In the genomic region with DNA sequence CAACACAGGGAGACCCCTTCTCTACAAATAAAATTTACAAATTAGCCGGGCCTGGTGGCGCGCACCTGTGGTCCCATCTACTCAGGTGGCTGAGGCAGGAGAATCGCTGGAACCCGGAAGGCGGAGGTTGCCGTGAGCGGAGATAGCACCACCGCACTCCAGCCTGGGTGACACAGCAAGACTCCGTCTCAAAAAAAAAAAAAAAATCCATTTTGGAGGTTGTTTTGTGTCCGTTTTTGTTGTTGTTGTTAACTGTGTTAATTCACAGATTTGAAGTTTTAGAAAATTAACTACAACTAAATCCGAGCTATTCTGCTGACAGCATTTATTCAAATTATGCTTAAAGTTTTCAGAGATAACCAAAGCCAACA, we compare ENCODE assay signal across 8 cellular contexts. TPM values are rescaled to one million over a fixed set of nuclear protein-coding genes. Genes with fewer than 3 reads are reported as not detected.
DNase-seq lines count a peak whose midpoint lies in the region; FAIRE-seq and TF ChIP-seq lines count a peak whose summit lies in the region.

No MANE protein-coding gene starts in this region.

- no peak for TF ChIP-seq EP300 in neural cell (conservative IDR thresholded peaks at IDR 0.05; ENCODE audit: poor library complexity, severe bottlenecking)

- H3K27me3 ChIP-seq in WERI-Rb-1 (ENCODE audit: insufficient read depth, low read depth, severe bottlenecking) (no peaks in the 10 kb centered on the region), endothelial cell of umbilical vein (ENCODE audit: control insufficient read depth in 2 of 2, insufficient read depth in 2 of 2, low read length in 2 of 2) (no peaks in the 10 kb centered on the region), neural cell (ENCODE audit: insufficient read depth, low read depth, low read length) (no peaks in the 10 kb centered on the region)

- peaks cover 14% of the 10 kb centered on the region for H3K36me3 ChIP-seq in WERI-Rb-1
- H3K36me3 ChIP-seq in endothelial cell of umbilical vein (ENCODE audit: control insufficient read depth in 2 of 2, extremely low read depth in 1 of 2, insufficient read depth in 2 of 2, low read length in 2 of 2): peaks cover 0 to 1% of the 10 kb centered on the region in 2 experiments
- no peaks in the 10 kb centered on the region for H3K36me3 ChIP-seq in neural cell (ENCODE audit: insufficient read depth, low read length)

- H3K36me3 Mint-ChIP-seq in HFFc6 (ENCODE audit: low read depth): peaks cover 15% of the 10 kb centered on the region

- H4K20me1 ChIP-seq in endothelial cell of umbilical vein (replicated peaks; ENCODE audit: control insufficient read depth, extremely low read depth, insufficient read depth, low read length) (no peaks in the 10 kb centered on the region), neural cell (ENCODE audit: insufficient read depth) (no peaks in the 10 kb centered on the region)

- H3K4me1 ChIP-seq in endothelial cell of umbilical vein (ENCODE audit: control insufficient read depth, extremely low read depth, insufficient read depth, low read length): peaks cover 9% of the 10 kb centered on the region

- no peaks in the 10 kb centered on the region for H3K9me1 ChIP-seq in endothelial cell of umbilical vein (replicated peaks; ENCODE audit: control insufficient read depth, extremely low read depth, insufficient read depth, low read length)

- no peaks in the 10 kb centered on the region for H3K9me3 ChIP-seq in WERI-Rb-1 (ENCODE audit: severe bottlenecking)
- H3K9me3 ChIP-seq in endothelial cell of umbilical vein (replicated peaks; ENCODE audit: control insufficient read depth, insufficient read depth, low read length): no peaks in the 10 kb centered on the region
- H3K9me3 ChIP-seq in neural cell (ENCODE audit: low read length): no peaks in the 10 kb centered on the region

- no peak for TF ChIP-seq RAD21 in neural cell (conservative IDR thresholded peaks at IDR 0.05)

- intact Hi-C loops in endothelial cell of umbilical vein (cut with micrococcal nuclease): loop anchor here (2.0 to 5.0 kb wide), 3 partner anchors 78 to 150 kb away; a partner anchor contains a TSS

- H3K4me2 ChIP-seq in endothelial cell of umbilical vein (ENCODE audit: insufficient read depth, low read length) (peak overlapping the region; percentile 93), neural cell (ENCODE audit: low read length) (peak overlapping the region; percentile 36)

- H3K27me3 Mint-ChIP-seq in HFFc6 (ENCODE audit: insufficient read depth): no peaks in the 10 kb centered on the region; the same call in 1 of the 2 replicates

- TF ChIP-seq CTCF in AG04449 (IDR thresholded peaks at IDR 0.05; ENCODE audit: insufficient read depth, low read length, missing control alignments) (no peak), HFFc6 (IDR thresholded peaks at IDR 0.05) (no peak), WERI-Rb-1 (IDR thresholded peaks at IDR 0.05; ENCODE audit: low read depth, low read length) (no peak), endothelial cell of umbilical vein (IDR thresholded peaks at IDR 0.05; ENCODE audit: extremely low read depth in 1 of 2, insufficient read depth in 1 of 2, low read depth in 1 of 2, low read length in 2 of 2) (no peak), neural cell (IDR thresholded peaks at IDR 0.05; ENCODE audit: poor library complexity, severe bottlenecking) (no peak)

- no peaks in the 10 kb centered on the region for H3K9me2 ChIP-seq in neural cell (ENCODE audit: insufficient read depth, low read length)

- peak overlapping the region; percentile 91 for H3K4me3 Mint-ChIP-seq in HFFc6

- POLR2A ChIA-PET in AG04449 (lab: Yijun Ruan, JAX) (interaction anchor here (0.9 to 1.4 kb wide), 3 partner anchors 9 to 79 kb away, joined by 3 to 4 read pairs (median 3); a partner anchor contains a TSS), endothelial cell of umbilical vein (lab: Charles Lee) (interaction anchor here (0.7 to 1.0 kb wide), 5 partner anchors 10 to 486 kb away, joined by 3 to 4 read pairs (median 3); a partner anchor contains a TSS)

- CTCF ChIA-PET in AG04449 (lab: Yijun Ruan, JAX) (interaction anchor here (0.7 to 0.8 kb wide), 2 partner anchors 131 to 150 kb away, joined by 3 to 4 read pairs; a partner anchor contains a TSS), endothelial cell of umbilical vein (lab: Charles Lee) (interaction anchor here (0.6 to 1.9 kb wide), 5 partner anchors 9 to 150 kb away, joined by 3 to 5 read pairs (median 3); a partner anchor contains a TSS)

- H2AFZ ChIP-seq in endothelial cell of umbilical vein (ENCODE audit: low read depth, low read length) (peak overlapping the region; percentile 96), neural cell (ENCODE audit: low read depth, low read length) (peak overlapping the region; percentile 62)

- H3F3A ChIP-seq in neural cell (ENCODE audit: insufficient read depth, low read length, poor library complexity, severe bottlenecking): no peaks in the 10 kb centered on the region

- H3K27ac Mint-ChIP-seq in HFFc6: peak overlapping the region; percentile 94

- no peak for FAIRE-seq in endothelial cell of umbilical vein (lab: Jason Lieb, UNC)
- FAIRE-seq in GM12891 (lab: Jason Lieb, UNC): no peak

- H3K27ac ChIP-seq in WERI-Rb-1: peak overlapping the region; percentile 94
- peak overlapping the region; percentile 76 for H3K27ac ChIP-seq in endothelial cell of umbilical vein (ENCODE audit: insufficient read depth, low read depth, low read length)
- H3K27ac ChIP-seq in neural cell (ENCODE audit: low read length): peak overlapping the region; percentile 60

- no peaks in the 10 kb centered on the region for H3K9me3 Mint-ChIP-seq in HFFc6

- DNase-seq in AG04449 (ENCODE audit: low read depth, low spot score): no peak
- DNase-seq in HFFc6: no peak
- peak; percentile 17 for DNase-seq in WERI-Rb-1
- DNase-seq in endothelial cell of umbilical vein (ENCODE audit: low read depth, low spot score): no peak
- DNase-seq in cerebellum (ENCODE audit: low spot score): no peak
- DNase-seq in GM12891 (ENCODE audit: insufficient read length, low spot score): no peak
- no peak for DNase-seq in KG1 (lab: John Stamatoyannopoulos, UW)

- BruUV-seq in endothelial cell of umbilical vein (replicated peaks; lab: Mats Ljungman, UMichigan): TSS peak; percentile 29

- H3K9ac ChIP-seq in endothelial cell of umbilical vein (replicated peaks; ENCODE audit: extremely low read depth, insufficient read depth, low read length) (peak overlapping the region; percentile 91), neural cell (ENCODE audit: low read length) (peak overlapping the region; percentile 79)

- TF ChIP-seq POLR2A in endothelial cell of umbilical vein (IDR thresholded peaks at IDR 0.05; ENCODE audit: low read depth, low read length) (no peak), GM12891 (IDR thresholded peaks at IDR 0.05; ENCODE audit: low read depth, low read length) (no peak)

- peaks cover 19% of the 10 kb centered on the region for H3K4me1 Mint-ChIP-seq in HFFc6 (ENCODE audit: low read depth)

- H3K4me3 ChIP-seq in AG04449 (ENCODE audit: low read depth, low read length) (peak overlapping the region; percentile 79), WERI-Rb-1 (ENCODE audit: low read depth, low read length) (peak overlapping the region; percentile 84), endothelial cell of umbilical vein (replicated peaks in 1 of 3; ENCODE audit: insufficient read depth in 1 of 3, low read depth in 1 of 3, low read length in 3 of 3) (peak overlapping the region; percentile 89 to 96 (median 94)), neural cell (ENCODE audit: low read length) (peak overlapping the region; percentile 83)

- dilution Hi-C loops in endothelial cell of umbilical vein (cut with MboI; ENCODE audit: extremely low pct_ligation_motif_present, low sequenced_read_pairs): no loop called here

- H3K79me2 ChIP-seq in endothelial cell of umbilical vein (ENCODE audit: control insufficient read depth, insufficient read depth, low read length) (peaks cover 23% of the 10 kb centered on the region), neural cell (replicated peaks; ENCODE audit: insufficient read depth, low read length) (peaks cover 11% of the 10 kb centered on the region)

TF ChIP-seq in endothelial cell of umbilical vein, 7 proteins besides CTCF, POLR2A, EP300 and RAD21 (continues in another document):
- TF ChIP-seq GATA2 (IDR thresholded peaks at IDR 0.05; ENCODE audit: insufficient read depth, insufficient read length, low read depth, low read length) (no peak), MYC (IDR thresholded peaks at IDR 0.05; ENCODE audit: low read depth, low read length) (no peak), FOS (IDR thresholded peaks at IDR 0.05; ENCODE audit: borderline replicate concordance, insufficient read depth, low read length) (no peak)

TF ChIP-seq in neural cell, 6 proteins besides CTCF, POLR2A, EP300 and RAD21 (continues in another document):
- TF ChIP-seq POLR2AphosphoS5 (IDR thresholded peaks at IDR 0.05) (no peak), TAF1 (IDR thresholded peaks at IDR 0.05; ENCODE audit: low read depth) (no peak), SMC3 (conservative IDR thresholded peaks at IDR 0.05; ENCODE audit: poor library complexity) (no peak), EZH2 (IDR thresholded peaks at IDR 0.05; ENCODE audit: borderline replicate concordance, insufficient read depth, low read length, poor library complexity, severe bottlenecking) (no peak), MXI1 (conservative IDR thresholded peaks at IDR 0.05; ENCODE audit: poor library complexity, severe bottlenecking) (no peak)

TF ChIP-seq in GM12891, 5 proteins besides CTCF, POLR2A, EP300 and RAD21:
- TF ChIP-seq POU2F2 (IDR thresholded peaks at IDR 0.05; ENCODE audit: low read depth, low read length): no peak
- no peak for TF ChIP-seq TAF1 (IDR thresholded peaks at IDR 0.05; ENCODE audit: low read depth, low read length)
- no peak for TF ChIP-seq PAX5 (IDR thresholded peaks at IDR 0.05; ENCODE audit: insufficient read depth, low read length, severe bottlenecking)
- TF ChIP-seq SPI1 (IDR thresholded peaks at IDR 0.05; ENCODE audit: low read depth, low read length): no peak
- no peak for TF ChIP-seq POLR2AphosphoS5 (IDR thresholded peaks at IDR 0.05; ENCODE audit: low read depth, low read length)

RNA-seq across cellular contexts. Expression of a gene that starts 0.6 kb away (rescaled TPM):
- 10 to 100 TPM; 35.4 to 41.2 (median 38.7) TPM for total RNA-seq in HFFc6 (2021; fragmentation: NEBNext Ultra II Directional; extraction: Animal tissue kit (Norgen Biotek cat#: 25700))
- 28.8 and 36.3 TPM in 2 replicates for total RNA-seq in endothelial cell of umbilical vein
- 11.5 and 15.7 TPM in 2 replicates for polyA plus RNA-seq in endothelial cell of umbilical vein
- polyA plus RNA-seq in endothelial cell of umbilical vein (2011; cell fraction: cytosol; rRNA removed): 16.9 and 17.1 TPM in 2 replicates
- 15.5 and 22.7 TPM in 2 replicates for polyA plus RNA-seq in endothelial cell of umbilical vein (2011; cell fraction: nucleus; rRNA removed)
- 18.6 and 22.1 TPM in 2 replicates for polyA plus RNA-seq in endothelial cell of umbilical vein (2012)
- polyA minus RNA-seq in endothelial cell of umbilical vein: 12.5 and 21.9 TPM in 2 replicates
- 15.8 TPM for polyA minus RNA-seq in endothelial cell of umbilical vein (2011; cell fraction: cytosol; rRNA and poly(A)+ RNA removed)
- 8.2 and 12.1 TPM in 2 replicates for polyA minus RNA-seq in endothelial cell of umbilical vein (2011; cell fraction: nucleus; rRNA and poly(A)+ RNA removed)
- polyA plus RNA-seq in neural cell: 27.8 and 28.7 TPM in 2 replicates
- polyA minus RNA-seq in neural cell: 32.9 and 35.0 TPM in 2 replicates
- 35.5 TPM for total RNA-seq in cerebellum
- 10.3 TPM for polyA plus RNA-seq in GM12891 (2012; ENCODE audit: low read depth, missing spikeins)
